1 cellular context compared by ENCODE assay signal in genomic region chr17:76716834-76717205, GRCh38.
TF ChIP-seq lines count a peak whose summit lies in the region.

No MANE protein-coding gene starts in this region.

TF ChIP-seq in HEK293, 187 proteins besides CTCF, POLR2A, EP300 and RAD21 (continued from another document):
- TF ChIP-seq ZNF280C (tag by site-specific recombination; IDR thresholded peaks at IDR 0.05) (no peak), ZNF514 (tag by site-specific recombination; IDR thresholded peaks at IDR 0.05) (no peak), ZNF600 (tag by site-specific recombination; IDR thresholded peaks at IDR 0.05) (no peak), FEZF1 (tag by site-specific recombination; IDR thresholded peaks at IDR 0.05) (peak; percentile 99), WT1 (tag by site-specific recombination; IDR thresholded peaks at IDR 0.05) (no peak), ZNF133 (tag by site-specific recombination; IDR thresholded peaks at IDR 0.05) (no peak)
- TF ChIP-seq, protein P1, sequence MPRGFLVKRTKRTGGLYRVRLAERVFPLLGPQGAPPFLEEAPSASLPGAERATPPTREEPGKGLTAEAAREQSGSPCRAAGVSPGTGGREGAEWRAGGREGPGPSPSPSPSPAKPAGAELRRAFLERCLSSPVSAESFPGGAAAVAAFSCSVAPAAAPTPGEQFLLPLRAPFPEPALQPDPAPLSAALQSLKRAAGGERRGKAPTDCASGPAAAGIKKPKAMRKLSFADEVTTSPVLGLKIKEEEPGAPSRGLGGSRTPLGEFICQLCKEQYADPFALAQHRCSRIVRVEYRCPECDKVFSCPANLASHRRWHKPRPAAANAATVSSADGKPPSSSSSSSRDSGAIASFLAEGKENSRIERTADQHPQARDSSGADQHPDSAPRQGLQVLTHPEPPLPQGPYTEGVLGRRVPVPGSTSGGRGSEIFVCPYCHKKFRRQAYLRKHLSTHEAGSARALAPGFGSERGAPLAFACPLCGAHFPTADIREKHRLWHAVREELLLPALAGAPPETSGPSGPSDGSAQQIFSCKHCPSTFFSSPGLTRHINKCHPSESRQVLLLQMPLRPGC (tag by site-specific recombination; IDR thresholded peaks at IDR 0.05) = 0 out of 2 replicates have a peak, but pooled peaks have one; percentile 1
